Comparison of ENCODE assay signal across 18 cellular contexts in genomic region chr13:73880365-73880764, GRCh38.
DNase-seq lines count a peak whose midpoint lies in the region; ATAC-seq and TF ChIP-seq lines count a peak whose summit lies in the region.
"Had no signal": no experiment of that assay in that cellular context is flagged by ENCODE, and none has a peak within 500 bp of the region (broad histone marks: within the 10 kb centered on the region; RNA-seq: fewer than 3 reads in every experiment).

No MANE protein-coding gene starts in this region.

- H3K4me3 Mint-ChIP-seq in WTC11 (no peak overlapping the region), CD14-positive monocyte (no peak overlapping the region)
- no peak overlapping the region for H3K4me3 Mint-ChIP-seq in stimulated activated effector memory CD8-positive, alpha-beta T cell treated with anti-CD3 and anti-CD28 coated beads, Interleukin-12 subunit alpha, Interleukin-12 subunit beta, amount 100 ng/mL, for 72 hours
- H3K4me3 Mint-ChIP-seq: activated T-helper 17 cell treated with anti-CD3 and anti-CD28 coated beads, Interleukin-2, amount 50 U/mL, for 72 hours had no signal

- TF ChIP-seq CTCF in WTC11 (IDR thresholded peaks at IDR 0.05), result no peak
- no peak for TF ChIP-seq CTCF in foreskin keratinocyte (conservative IDR thresholded peaks at IDR 0.05)
- no peak for TF ChIP-seq CTCF in CD14-positive monocyte (IDR thresholded peaks at IDR 0.05)
- no peak for TF ChIP-seq CTCF in BE2C (IDR thresholded peaks at IDR 0.05; ENCODE audit: low read depth, low read length)

- H3K36me3 Mint-ChIP-seq in WTC11 (no peaks in the 10 kb centered on the region; the same call in 1 of the 2 replicates), CD14-positive monocyte (no peaks in the 10 kb centered on the region)
- H3K36me3 Mint-ChIP-seq in stimulated activated effector memory CD8-positive, alpha-beta T cell treated with anti-CD3 and anti-CD28 coated beads, Interleukin-12 subunit alpha, Interleukin-12 subunit beta, amount 100 ng/mL, for 72 hours, result peaks cover 7% of the 10 kb centered on the region

- POLR2A ChIA-PET in WTC11 (lab: Charles Lee), result no interaction called here

- H3K9me3 ChIP-seq in BE2C, result no peaks in the 10 kb centered on the region
- H3K9me3 ChIP-seq: pancreas, upper lobe of right lung had no signal

- H3K4me1 ChIP-seq in foreskin keratinocyte (no peaks in the 10 kb centered on the region), BE2C (peaks cover 16% of the 10 kb centered on the region)
- H3K4me1 ChIP-seq: pancreas, upper lobe of right lung had no signal

- CTCF ChIA-PET in WTC11 (lab: Charles Lee), result no interaction called here

- H3K27me3 Mint-ChIP-seq in WTC11 (ENCODE audit: low read depth) (no peaks in the 10 kb centered on the region), CD14-positive monocyte (ENCODE audit: low read depth in 3 of 3) (no peaks in the 10 kb centered on the region)
- H3K27me3 Mint-ChIP-seq: activated T-helper 17 cell treated with anti-CD3 and anti-CD28 coated beads, Interleukin-2, amount 50 U/mL, for 72 hours had no signal

- no peaks in the 10 kb centered on the region for H3K27me3 ChIP-seq in foreskin keratinocyte
- H3K27me3 ChIP-seq in BE2C, result no peaks in the 10 kb centered on the region
- H3K27me3 ChIP-seq: heart right ventricle, pancreas, spleen, upper lobe of right lung had no signal

- H3K9me3 Mint-ChIP-seq in WTC11 (peaks cover 19% of the 10 kb centered on the region), CD14-positive monocyte (peaks cover 1 to 5% (median 3%) of the 10 kb centered on the region in 7 donors)
- H3K9me3 Mint-ChIP-seq in stimulated activated effector memory CD8-positive, alpha-beta T cell treated with anti-CD3 and anti-CD28 coated beads, Interleukin-12 subunit alpha, Interleukin-12 subunit beta, amount 100 ng/mL, for 72 hours, result peaks cover 3% of the 10 kb centered on the region
- H3K9me3 Mint-ChIP-seq: activated T-helper 17 cell treated with anti-CD3 and anti-CD28 coated beads, Interleukin-2, amount 50 U/mL, for 72 hours had no signal

- peak; percentile 76 for ATAC-seq in WTC11
- ATAC-seq in foreskin keratinocyte, result peak; percentile 42
- ATAC-seq in stimulated activated effector memory CD8-positive, alpha-beta T cell treated with anti-CD3 and anti-CD28 coated beads, Interleukin-12 subunit alpha, Interleukin-12 subunit beta, amount 100 ng/mL, for 72 hours, result no peak
- ATAC-seq: activated T-helper 17 cell treated with anti-CD3 and anti-CD28 coated beads, Interleukin-2, amount 50 U/mL, for 72 hours; Panc1; pancreas; upper lobe of right lung had no signal

- H3K4me1 Mint-ChIP-seq in WTC11 (peaks cover 29% of the 10 kb centered on the region), CD14-positive monocyte (no peaks in the 10 kb centered on the region)
- peaks cover 35% of the 10 kb centered on the region for H3K4me1 Mint-ChIP-seq in stimulated activated effector memory CD8-positive, alpha-beta T cell treated with anti-CD3 and anti-CD28 coated beads, Interleukin-12 subunit alpha, Interleukin-12 subunit beta, amount 100 ng/mL, for 72 hours

- intact Hi-C loops in CD14-positive monocyte (cut with micrococcal nuclease), result no loop called here

- H3K27ac ChIP-seq in foreskin keratinocyte, result no peak overlapping the region
- H3K27ac ChIP-seq: heart right ventricle, pancreas, spleen, upper lobe of right lung had no signal

- no peaks in the 10 kb centered on the region for H3K36me3 ChIP-seq in BE2C
- H3K36me3 ChIP-seq: heart right ventricle, pancreas, spleen, upper lobe of right lung had no signal

- DNase-seq in NCI-H82 (lab: John Stamatoyannopoulos, UW) (peak; percentile 61), NCI-H82 treated with DMSO at 0.1 percent for 48 hours (lab: John Stamatoyannopoulos, UW; ENCODE audit: unreplicated experiment) (no peak), WTC11 (ENCODE audit: low spot score) (no peak), foreskin keratinocyte (no peak), GM03348 (ENCODE audit: low spot score) (no peak), CD14-positive monocyte (ENCODE audit: low spot score) (no peak), BE2C (no peak)
- DNase-seq in stimulated activated effector memory CD8-positive, alpha-beta T cell treated with anti-CD3 and anti-CD28 coated beads, Interleukin-12 subunit alpha, Interleukin-12 subunit beta, amount 100 ng/mL, for 72 hours (ENCODE audit: low spot score in 2 of 2), result no peak
- DNase-seq: amniotic stem cell, cortex of kidney, erythroblast, heart right ventricle, kidney glomerular epithelial cell, pancreas, spleen, upper lobe of right lung had no signal

- no peak overlapping the region for H3K4me3 ChIP-seq in BE2C (ENCODE audit: low read depth, low read length)
- H3K4me3 ChIP-seq: heart right ventricle, pancreas, spleen, upper lobe of right lung had no signal

- H3K27ac Mint-ChIP-seq in WTC11 (no peak overlapping the region; the same call in 1 of the 2 replicates), CD14-positive monocyte (no peak overlapping the region)
- peak overlapping the region; percentile 10 for H3K27ac Mint-ChIP-seq in stimulated activated effector memory CD8-positive, alpha-beta T cell treated with anti-CD3 and anti-CD28 coated beads, Interleukin-12 subunit alpha, Interleukin-12 subunit beta, amount 100 ng/mL, for 72 hours
- H3K27ac Mint-ChIP-seq: activated T-helper 17 cell treated with anti-CD3 and anti-CD28 coated beads, Interleukin-2, amount 50 U/mL, for 72 hours had no signal

TF ChIP-seq in WTC11, 78 proteins besides CTCF, POLR2A, EP300 and RAD21:
- no peak for TF ChIP-seq STAT6 (CRISPR knock-in tag; conservative IDR thresholded peaks at IDR 0.05; ENCODE audit: low read depth)
- TF ChIP-seq AR (CRISPR knock-in tag; IDR thresholded peaks at IDR 0.05), result no peak
- TF ChIP-seq HMGXB4 (CRISPR knock-in tag; IDR thresholded peaks at IDR 0.05), result no peak
- TF ChIP-seq CDX4 (CRISPR knock-in tag; IDR thresholded peaks at IDR 0.05; ENCODE audit: borderline replicate concordance), result no peak
- TF ChIP-seq MYBL2 (CRISPR knock-in tag; IDR thresholded peaks at IDR 0.05), result no peak
